Comparison of ENCODE assay signal across 31 cellular contexts in the genomic region with DNA sequence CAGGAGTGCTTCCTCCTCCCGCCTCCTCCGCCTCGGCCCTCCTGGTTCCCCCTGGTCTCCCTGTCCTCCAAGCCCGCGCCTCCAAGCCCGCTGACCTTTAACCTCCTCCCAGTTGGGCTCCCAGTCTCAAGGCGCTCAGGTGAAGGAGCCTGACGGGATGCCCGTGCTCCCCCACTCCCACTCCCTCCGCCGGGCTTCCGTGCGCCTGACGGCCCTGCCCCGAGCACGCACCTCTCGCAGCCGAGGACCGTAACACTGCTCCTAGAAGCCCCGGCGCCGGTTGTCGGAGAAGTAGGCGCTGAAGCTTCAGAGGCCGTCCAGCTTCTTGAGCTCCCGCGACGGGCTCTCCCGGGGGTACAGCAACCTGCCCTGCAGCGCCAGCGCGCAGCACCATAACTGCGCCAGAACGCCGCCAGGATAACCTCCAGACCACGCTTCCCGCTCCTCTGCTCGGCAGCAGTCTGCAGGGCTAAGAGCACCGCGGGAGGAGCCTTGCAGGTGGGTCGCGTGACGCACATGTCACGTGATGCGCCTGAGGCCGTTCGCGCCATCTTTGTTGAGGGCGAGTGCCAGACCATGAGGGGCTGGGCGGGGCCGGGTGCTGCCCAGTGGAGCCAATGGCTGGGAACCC.
DNase-seq lines count a peak whose midpoint lies in the region; ATAC-seq, FAIRE-seq and TF ChIP-seq lines count a peak whose summit lies in the region.
"Had no signal": no experiment of that assay in that cellular context is flagged by ENCODE, and none has a peak within 500 bp of the region (broad histone marks: within the 10 kb centered on the region; RNA-seq: fewer than 3 reads in every experiment).

No MANE protein-coding gene starts in this region.

- SMC1A ChIA-PET in GM12878 (lab: Charles Lee; ENCODE audit: uncharacterized antibody, unreplicated experiment): no interaction called here

- H4K20me1 ChIP-seq in GM12878 (ENCODE audit: control insufficient read depth, insufficient read depth): no peaks in the 10 kb centered on the region

- H3K4me3 ChIP-seq in GM12878: no peak overlapping the region
- H3K4me3 ChIP-seq: upper lobe of left lung had no signal

- peak; percentile 15 for DNase-seq in activated CD8-positive, alpha-beta memory T cell treated with anti-CD3 and anti-CD28 coated beads, Interleukin-2, amount 50 U/mL, for 48 hours
- DNase-seq in activated CD8-positive, alpha-beta memory T cell treated with anti-CD3 and anti-CD28 coated beads, Interleukin-2, amount 10 ng/mL, durations not matched to agents 7 days and 5 days: no peak
- DNase-seq in GM12878 (ENCODE audit: low read depth, low spot score) (no peak), midbrain (lab: John Stamatoyannopoulos, UW) (peak; percentile 11), urothelium cell line (ENCODE audit: low spot score) (peak; percentile 82), HFFc6 (no peak)
- DNase-seq: activated CD4-positive, alpha-beta T cell treated with anti-CD3 and anti-CD28 coated beads, Interleukin-2, amount 10 ng/mL, durations not matched to agents 24 days and 14 days; activated CD8-positive, alpha-beta memory T cell treated with anti-CD3 and anti-CD28 coated beads for 24 hours; activated gamma-delta T cell; activated naive CD8-positive, alpha-beta T cell treated with anti-CD3 and anti-CD28 coated beads, Interleukin-2, amount 10 ng/mL, durations not matched to agents 7 days and 5 days; activated T-cell treated with anti-CD3 and anti-CD28 coated beads, Interleukin-2, amount 50 U/mL, for 1 hour; cortex of kidney; effector memory CD8-positive, alpha-beta T cell; glutamatergic neuron; naive thymus-derived CD8-positive, alpha-beta T cell; NCI-H1092; NCI-H2029; NCI-H226; NCI-H526 treated with DMSO at 0.1 percent for 48 hours; SHP77 treated with DMSO at 0.1 percent for 48 hours; stimulated activated CD4-positive, alpha-beta T cell treated with anti-CD3 and anti-CD28 coated beads, Interleukin-15, amount 100 ng/mL, for 24 hours; stimulated activated CD4-positive, alpha-beta T cell treated with anti-CD3 and anti-CD28 coated beads, Interleukin-4, amount 100 ng/mL, for 4 hours; T-helper 9 cell had no signal

- POLR2A ChIA-PET in GM12878 (lab: Charles Lee): no interaction called here

- no peaks in the 10 kb centered on the region for H3K4me1 Mint-ChIP-seq in activated CD8-positive, alpha-beta memory T cell treated with anti-CD3 and anti-CD28 coated beads, Interleukin-2, amount 10 ng/mL, durations not matched to agents 7 days and 5 days
- no peaks in the 10 kb centered on the region for H3K4me1 Mint-ChIP-seq in HFFc6 (ENCODE audit: low read depth)
- H3K4me1 Mint-ChIP-seq: activated CD4-positive, alpha-beta T cell treated with anti-CD3 and anti-CD28 coated beads, Interleukin-2, amount 10 ng/mL, durations not matched to agents 24 days and 14 days; activated naive CD8-positive, alpha-beta T cell treated with anti-CD3 and anti-CD28 coated beads, Interleukin-2, amount 10 ng/mL, durations not matched to agents 7 days and 5 days; CD14-positive monocyte; naive thymus-derived CD8-positive, alpha-beta T cell had no signal

- TF ChIP-seq EP300 in GM12878 (IDR thresholded peaks at IDR 0.05; ENCODE audit: borderline replicate concordance in 1 of 2, control insufficient read depth in 1 of 2, low read depth in 2 of 2, low read length in 2 of 2): no peak

- FAIRE-seq in GM12878 (lab: Jason Lieb, UNC) (no peak), urothelium cell line (lab: Jason Lieb, UNC) (peak; percentile 32)
- FAIRE-seq: A204.1, bronchial epithelial cell, islet of Langerhans had no signal

- BruUV-seq in GM12878 (replicated peaks; lab: Mats Ljungman, UMichigan): no TSS peak

- intact Hi-C loops in GM12878 (cut with micrococcal nuclease; ENCODE audit: unreplicated experiment): no loop called here

- TF ChIP-seq CTCF in GM12878 (IDR thresholded peaks at IDR 0.05 in 2 of 3, conservative IDR thresholded peaks at IDR 0.05 in 1 of 3; ENCODE audit: control insufficient read depth in 2 of 3, extremely low read depth in 1 of 3, insufficient read depth in 1 of 3, low read depth in 3 of 3, low read length in 3 of 3) (no peak), HFFc6 (IDR thresholded peaks at IDR 0.05) (no peak)

- in situ Hi-C loops in GM12878 (cut with MboI): no loop called here

- H3K36me3 ChIP-seq in GM12878 (ENCODE audit: control insufficient read depth in 2 of 2, insufficient read depth in 2 of 2, low read length in 1 of 2): no peaks in the 10 kb centered on the region
- H3K36me3 ChIP-seq: upper lobe of left lung had no signal

- H2AFZ ChIP-seq in GM12878 (ENCODE audit: control insufficient read depth, low read depth, low read length): no peak overlapping the region

- H3K27ac ChIP-seq in GM12878 (ENCODE audit: control insufficient read depth, insufficient read depth): no peak overlapping the region
- H3K27ac ChIP-seq: upper lobe of left lung had no signal

- no peak overlapping the region for H3K4me3 Mint-ChIP-seq in activated CD8-positive, alpha-beta memory T cell treated with anti-CD3 and anti-CD28 coated beads, Interleukin-2, amount 10 ng/mL, durations not matched to agents 7 days and 5 days
- H3K4me3 Mint-ChIP-seq in HFFc6: no peak overlapping the region
- H3K4me3 Mint-ChIP-seq: activated CD4-positive, alpha-beta T cell treated with anti-CD3 and anti-CD28 coated beads, Interleukin-2, amount 10 ng/mL, durations not matched to agents 24 days and 14 days; activated naive CD8-positive, alpha-beta T cell treated with anti-CD3 and anti-CD28 coated beads, Interleukin-2, amount 10 ng/mL, durations not matched to agents 7 days and 5 days; CD14-positive monocyte; effector memory CD8-positive, alpha-beta T cell; naive thymus-derived CD8-positive, alpha-beta T cell had no signal

- H3K4me2 ChIP-seq in GM12878 (ENCODE audit: control insufficient read depth, insufficient read depth): no peak overlapping the region

- H3K79me2 ChIP-seq in GM12878 (ENCODE audit: control insufficient read depth, insufficient read depth, low read length): no peaks in the 10 kb centered on the region

- RAD21 ChIA-PET in GM12878 (lab: Charles Lee; ENCODE audit: unreplicated experiment): no interaction called here

- CTCF ChIA-PET in activated CD8-positive, alpha-beta memory T cell treated with anti-CD3 and anti-CD28 coated beads, Interleukin-2, amount 10 ng/mL, durations not matched to agents 7 days and 5 days (lab: Charles Lee): no interaction called here
- CTCF ChIA-PET in GM12878 (lab: Yijun Ruan, JAX): no interaction called here

- WGBS in GM12878 (ENCODE audit: insufficient coverage, insufficient replicate concordance, low lambda C conversion rate, missing lambda C conversion rate): 67% methylated on average over 38 of the region's 51 CpGs

- no peaks in the 10 kb centered on the region for H3K27me3 Mint-ChIP-seq in activated CD8-positive, alpha-beta memory T cell treated with anti-CD3 and anti-CD28 coated beads, Interleukin-2, amount 10 ng/mL, durations not matched to agents 7 days and 5 days
- peaks cover 2% of the 10 kb centered on the region for H3K27me3 Mint-ChIP-seq in HFFc6 (ENCODE audit: insufficient read depth)
- H3K27me3 Mint-ChIP-seq: activated CD4-positive, alpha-beta T cell treated with anti-CD3 and anti-CD28 coated beads, Interleukin-2, amount 10 ng/mL, durations not matched to agents 24 days and 14 days; activated naive CD8-positive, alpha-beta T cell treated with anti-CD3 and anti-CD28 coated beads, Interleukin-2, amount 10 ng/mL, durations not matched to agents 7 days and 5 days; effector memory CD8-positive, alpha-beta T cell had no signal

- no peak overlapping the region for H3K9ac ChIP-seq in GM12878 (ENCODE audit: control insufficient read depth, insufficient read depth, low read length)

- no peak for TF ChIP-seq POLR2A in GM12878 (IDR thresholded peaks at IDR 0.05; ENCODE audit: low read depth, low read length)

- H3K9me3 ChIP-seq in GM12878 (replicated peaks; ENCODE audit: control insufficient read depth, insufficient read depth, low read length): no peaks in the 10 kb centered on the region; the same call in 2 of the 3 replicates
- H3K9me3 ChIP-seq: Caco-2 had no signal

- H3K36me3 Mint-ChIP-seq in activated CD8-positive, alpha-beta memory T cell treated with anti-CD3 and anti-CD28 coated beads, Interleukin-2, amount 10 ng/mL, durations not matched to agents 7 days and 5 days: no peaks in the 10 kb centered on the region
- peaks cover 7% of the 10 kb centered on the region for H3K36me3 Mint-ChIP-seq in HFFc6 (ENCODE audit: low read depth)
- H3K36me3 Mint-ChIP-seq: activated naive CD8-positive, alpha-beta T cell treated with anti-CD3 and anti-CD28 coated beads, Interleukin-2, amount 10 ng/mL, durations not matched to agents 7 days and 5 days; CD14-positive monocyte had no signal

- no peak for TF ChIP-seq RAD21 in GM12878 (IDR thresholded peaks at IDR 0.05; ENCODE audit: insufficient read depth, low read depth, low read length)

- H3K9me3 Mint-ChIP-seq in activated CD8-positive, alpha-beta memory T cell treated with anti-CD3 and anti-CD28 coated beads, Interleukin-2, amount 10 ng/mL, durations not matched to agents 7 days and 5 days (ENCODE audit: low read depth): peaks cover 18% of the 10 kb centered on the region
- H3K9me3 Mint-ChIP-seq in HFFc6: peaks cover 55% of the 10 kb centered on the region

- no peaks in the 10 kb centered on the region for H3K27me3 ChIP-seq in GM12878 (replicated peaks in 1 of 2; ENCODE audit: control insufficient read depth in 2 of 2, insufficient read depth in 2 of 2, low read length in 1 of 2)
- H3K27me3 ChIP-seq: upper lobe of left lung had no signal

- no peaks in the 10 kb centered on the region for H3K4me1 ChIP-seq in GM12878 (ENCODE audit: control insufficient read depth, insufficient read depth, low read length)
- H3K4me1 ChIP-seq: Caco-2, upper lobe of left lung had no signal

- no peak overlapping the region for H3K27ac Mint-ChIP-seq in activated CD8-positive, alpha-beta memory T cell treated with anti-CD3 and anti-CD28 coated beads, Interleukin-2, amount 10 ng/mL, durations not matched to agents 7 days and 5 days
- no peak overlapping the region for H3K27ac Mint-ChIP-seq in HFFc6
- H3K27ac Mint-ChIP-seq: activated CD4-positive, alpha-beta T cell treated with anti-CD3 and anti-CD28 coated beads, Interleukin-2, amount 10 ng/mL, durations not matched to agents 24 days and 14 days; activated naive CD8-positive, alpha-beta T cell treated with anti-CD3 and anti-CD28 coated beads, Interleukin-2, amount 10 ng/mL, durations not matched to agents 7 days and 5 days; CD14-positive monocyte; effector memory CD8-positive, alpha-beta T cell; naive thymus-derived CD8-positive, alpha-beta T cell had no signal

- no peak for ATAC-seq in activated CD8-positive, alpha-beta memory T cell treated with anti-CD3 and anti-CD28 coated beads, Interleukin-2, amount 10 ng/mL, durations not matched to agents 7 days and 5 days
- no peak for ATAC-seq in GM12878
- no peak for ATAC-seq in GM21526 (IDR thresholded peaks at IDR 0.05; ENCODE audit: low FRiP score, unreplicated experiment)
- no peak for ATAC-seq in GM21423 (IDR thresholded peaks at IDR 0.05; ENCODE audit: unreplicated experiment)
- ATAC-seq: effector memory CD8-positive, alpha-beta T cell; naive thymus-derived CD8-positive, alpha-beta T cell had no signal

TF ChIP-seq in GM12878, 131 proteins besides CTCF, POLR2A, EP300 and RAD21:
- no peak for TF ChIP-seq NR2C2 (IDR thresholded peaks at IDR 0.05; ENCODE audit: borderline replicate concordance, control insufficient read depth, insufficient read length, low read depth)
- TF ChIP-seq YY1 (IDR thresholded peaks at IDR 0.05; ENCODE audit: low read depth, low read length): 0 out of 2 replicates have a peak, but pooled peaks have one; percentile 35

Comparison
In these comparisons a context has a peak if more than half of its experiments do, and no peak if none do; other contexts are left out.
1. DNase-seq: peak in activated CD8-positive, alpha-beta memory T cell treated with anti-CD3 and anti-CD28 coated beads, Interleukin-2, amount 50 U/mL, for 48 hours (single experiment), midbrain (single experiment) and urothelium cell line (single experiment); none in activated CD8-positive, alpha-beta memory T cell treated with anti-CD3 and anti-CD28 coated beads, Interleukin-2, amount 10 ng/mL, durations not matched to agents 7 days and 5 days (single experiment), GM12878 (single experiment) and HFFc6 (single experiment).